In the genomic region with DNA sequence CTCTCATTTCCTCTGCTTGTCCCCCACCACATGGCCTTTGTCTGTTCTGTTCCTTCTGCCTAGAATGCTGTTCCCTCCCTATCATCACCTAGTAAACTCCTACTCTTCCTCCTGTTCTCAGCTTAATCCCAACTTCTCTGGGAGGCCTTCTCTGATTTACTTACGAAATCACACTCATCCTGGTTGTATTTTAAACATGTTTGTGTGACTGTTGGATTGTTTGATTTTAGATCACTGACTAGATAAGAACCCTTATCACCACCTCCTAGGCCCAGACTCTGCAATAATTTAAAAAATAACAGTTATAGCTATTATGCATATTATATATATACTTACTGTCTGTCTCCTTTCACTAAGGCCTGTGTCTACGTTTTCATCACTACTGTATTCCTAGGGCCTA, we compare ENCODE assay signal across 27 cellular contexts. TPM values are rescaled to one million over a fixed set of nuclear protein-coding genes. Genes with fewer than 3 reads are reported as not detected.
"Had no signal": no experiment of that assay in that cellular context is flagged by ENCODE, and none has a peak within 500 bp of the region (broad histone marks: within the 10 kb centered on the region; RNA-seq: fewer than 3 reads in every experiment).

No MANE protein-coding gene starts in this region.

- H3K27me3 ChIP-seq: colonic mucosa, gastrocnemius medialis had no signal

- ATAC-seq: effector memory CD8-positive, alpha-beta T cell; esophagus mucosa; gastrocnemius medialis; heart right ventricle; left cardiac atrium; lower lobe of right lung had no signal

- H3K27me3 Mint-ChIP-seq: dendritic cell treated with granulocyte-macrophage colony-stimulating factor and Interleukin-4, amounts not matched to agents 40 ng/mL and 50 ng/mL, for 4 days; effector memory CD8-positive, alpha-beta T cell had no signal

- H3K9me3 ChIP-seq: colonic mucosa, esophagus squamous epithelium, gastrocnemius medialis, lower lobe of right lung had no signal

- H3K4me3 ChIP-seq: colonic mucosa, esophagus squamous epithelium, gastrocnemius medialis, heart right ventricle, left ventricle myocardium inferior, lower lobe of right lung had no signal

- H3K36me3 ChIP-seq: colonic mucosa, esophagus squamous epithelium, gastrocnemius medialis, heart right ventricle, left ventricle myocardium inferior, lower lobe of right lung had no signal

- H3K4me1 ChIP-seq: colonic mucosa, heart right ventricle, left ventricle myocardium inferior, lower lobe of right lung had no signal

- H3K4me1 Mint-ChIP-seq: endodermal cell had no signal

- DNase-seq: colonic mucosa; cortex of kidney; effector CD8-positive, alpha-beta T cell; effector memory CD8-positive, alpha-beta T cell; endodermal cell; erythroblast; esophagus squamous epithelium; foreskin fibroblast; foreskin melanocyte; gastrocnemius medialis; glutamatergic neuron; head of caudate nucleus; heart right ventricle; hippocampal formation; left cardiac atrium; left ventricle myocardium inferior; lower lobe of right lung; midbrain had no signal

- H3K4me3 Mint-ChIP-seq: dendritic cell treated with granulocyte-macrophage colony-stimulating factor and Interleukin-4, amounts not matched to agents 40 ng/mL and 50 ng/mL, for 4 days; effector memory CD8-positive, alpha-beta T cell; endodermal cell had no signal

- H3K27ac Mint-ChIP-seq: dendritic cell treated with granulocyte-macrophage colony-stimulating factor and Interleukin-4, amounts not matched to agents 40 ng/mL and 50 ng/mL, for 4 days; effector memory CD8-positive, alpha-beta T cell; endodermal cell had no signal

- H3K27ac ChIP-seq: colonic mucosa, epithelial cell of prostate, esophagus squamous epithelium, gastrocnemius medialis, heart right ventricle, left ventricle myocardium inferior, lower lobe of right lung had no signal

RNA-seq across cellular contexts. Expression of a gene that starts 26.1 kb away (rescaled TPM):
- total RNA-seq: dermis microvascular lymphatic vessel endothelial cell, glomerular endothelial cell, kidney epithelial cell, left ventricle myocardium inferior, lung microvascular endothelial cell, mononuclear cell had no signal
- polyA plus RNA-seq: keratinocyte had no signal
